28 cellular contexts compared by ENCODE assay signal in the genomic region with DNA sequence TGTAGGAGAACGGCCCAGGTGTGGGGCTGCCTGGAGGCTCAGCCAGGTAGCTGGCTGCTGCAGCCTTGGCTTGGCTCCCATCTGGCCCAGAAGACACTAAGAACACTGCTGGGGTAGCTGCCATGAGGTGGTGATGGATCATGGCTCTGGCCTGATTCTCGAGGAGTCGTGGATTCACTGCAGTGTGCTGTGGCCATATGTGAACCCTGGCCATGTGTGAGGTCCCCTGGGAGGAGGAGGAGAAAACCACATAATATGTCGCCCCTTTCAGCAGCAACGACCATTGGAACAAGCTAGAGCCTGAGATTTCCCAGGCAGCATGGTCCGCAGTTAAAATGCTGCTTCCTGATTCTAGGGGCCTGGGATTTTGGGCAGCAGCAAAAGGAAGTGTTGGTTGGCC. TPM values are rescaled to one million over a fixed set of nuclear protein-coding genes. Genes with fewer than 3 reads are reported as not detected.
"Had no signal": no experiment of that assay in that cellular context is flagged by ENCODE, and none has a peak within 500 bp of the region (broad histone marks: within the 10 kb centered on the region; RNA-seq: fewer than 3 reads in every experiment).

No MANE protein-coding gene starts in this region.

- H3K27ac Mint-ChIP-seq: IgD-negative memory B cell had no signal

- H3K4me2 ChIP-seq: KMS-11, SK-N-SH had no signal

- H3K9ac ChIP-seq: KMS-11, SK-N-SH had no signal

- H3K36me3 Mint-ChIP-seq: IgD-negative memory B cell had no signal

- H3K4me3 Mint-ChIP-seq: IgD-negative memory B cell had no signal

- DNase-seq: Kasumi-1, MV-4-11, NCI-H1048, NCI-H1105, NCI-H1417, NCI-H1436 treated with DMSO at 0.1 percent for 48 hours, NCI-H1694, NCI-H187 treated with DMSO at 0.1 percent for 48 hours, NCI-H2029 treated with DMSO at 0.1 percent for 48 hours, NCI-H2171 treated with DMSO at 0.1 percent for 48 hours, NCI-H345, NCI-H446 treated with DMSO at 0.1 percent for 48 hours, NCI-H510A treated with DMSO at 0.1 percent for 48 hours, NCI-H526, NCI-H82, PC-3, SHP77, SK-N-SH, SW 1271 had no signal

- H3K9me3 ChIP-seq: SK-N-SH had no signal

- H3K9me3 Mint-ChIP-seq: IgD-negative memory B cell had no signal

- ATAC-seq: K562, Panc1, PC-3 had no signal

- H3K27ac ChIP-seq: HL-60, KMS-11, RWPE1 had no signal

- H3K4me3 ChIP-seq: K562 had no signal

RNA-seq across cellular contexts. Expression of a gene that starts 4.0 kb away (rescaled TPM):
- total RNA-seq: K562, M059J, OCI-LY7, PC-3, SK-MEL-5 had no signal
- polyA plus RNA-seq: IgD-negative memory B cell, K562, SK-N-SH had no signal
